ENCODE assay signal across 1 cellular context in the genomic region with DNA sequence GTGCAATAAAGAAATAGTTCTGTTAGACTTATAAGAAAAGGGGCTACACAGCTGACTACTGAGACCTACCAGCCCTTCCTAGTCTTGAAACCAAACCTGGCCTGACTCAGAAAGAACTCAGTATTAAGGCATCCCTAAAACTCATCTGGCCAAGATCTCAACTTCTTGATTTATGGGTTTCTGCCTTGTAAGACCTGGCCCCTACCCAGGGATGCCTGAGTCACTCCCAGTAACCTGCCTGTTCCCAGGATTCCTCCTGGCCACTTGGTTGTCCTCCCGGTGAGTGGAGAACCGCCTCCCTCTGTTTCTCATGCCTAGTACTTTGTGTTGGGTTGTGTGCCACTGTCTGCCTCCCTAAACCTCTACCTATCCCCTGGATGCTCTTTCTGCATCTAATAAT.
TF ChIP-seq lines count a peak whose summit lies in the region.

No MANE protein-coding gene starts in this region.

TF ChIP-seq in WTC11, 78 proteins besides CTCF, POLR2A, EP300 and RAD21 (continued from another document):
- TF ChIP-seq, protein P1, sequence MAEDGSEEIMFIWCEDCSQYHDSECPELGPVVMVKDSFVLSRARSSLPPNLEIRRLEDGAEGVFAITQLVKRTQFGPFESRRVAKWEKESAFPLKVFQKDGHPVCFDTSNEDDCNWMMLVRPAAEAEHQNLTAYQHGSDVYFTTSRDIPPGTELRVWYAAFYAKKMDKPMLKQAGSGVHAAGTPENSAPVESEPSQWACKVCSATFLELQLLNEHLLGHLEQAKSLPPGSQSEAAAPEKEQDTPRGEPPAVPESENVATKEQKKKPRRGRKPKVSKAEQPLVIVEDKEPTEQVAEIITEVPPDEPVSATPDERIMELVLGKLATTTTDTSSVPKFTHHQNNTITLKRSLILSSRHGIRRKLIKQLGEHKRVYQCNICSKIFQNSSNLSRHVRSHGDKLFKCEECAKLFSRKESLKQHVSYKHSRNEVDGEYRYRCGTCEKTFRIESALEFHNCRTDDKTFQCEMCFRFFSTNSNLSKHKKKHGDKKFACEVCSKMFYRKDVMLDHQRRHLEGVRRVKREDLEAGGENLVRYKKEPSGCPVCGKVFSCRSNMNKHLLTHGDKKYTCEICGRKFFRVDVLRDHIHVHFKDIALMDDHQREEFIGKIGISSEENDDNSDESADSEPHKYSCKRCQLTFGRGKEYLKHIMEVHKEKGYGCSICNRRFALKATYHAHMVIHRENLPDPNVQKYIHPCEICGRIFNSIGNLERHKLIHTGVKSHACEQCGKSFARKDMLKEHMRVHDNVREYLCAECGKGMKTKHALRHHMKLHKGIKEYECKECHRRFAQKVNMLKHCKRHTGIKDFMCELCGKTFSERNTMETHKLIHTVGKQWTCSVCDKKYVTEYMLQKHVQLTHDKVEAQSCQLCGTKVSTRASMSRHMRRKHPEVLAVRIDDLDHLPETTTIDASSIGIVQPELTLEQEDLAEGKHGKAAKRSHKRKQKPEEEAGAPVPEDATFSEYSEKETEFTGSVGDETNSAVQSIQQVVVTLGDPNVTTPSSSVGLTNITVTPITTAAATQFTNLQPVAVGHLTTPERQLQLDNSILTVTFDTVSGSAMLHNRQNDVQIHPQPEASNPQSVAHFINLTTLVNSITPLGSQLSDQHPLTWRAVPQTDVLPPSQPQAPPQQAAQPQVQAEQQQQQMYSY (CRISPR knock-in tag; IDR thresholded peaks at IDR 0.05) = no peak
- TF ChIP-seq TEAD1 (CRISPR knock-in tag; IDR thresholded peaks at IDR 0.05) (no peak), ELF4 (CRISPR knock-in tag; IDR thresholded peaks at IDR 0.05; ENCODE audit: low read depth) (no peak), NFE2L1 (CRISPR knock-in tag; IDR thresholded peaks at IDR 0.05) (no peak), TEAD4 (CRISPR knock-in tag; IDR thresholded peaks at IDR 0.05) (no peak), OVOL2 (CRISPR knock-in tag; IDR thresholded peaks at IDR 0.05; ENCODE audit: borderline replicate concordance) (no peak)
- TF ChIP-seq, protein P2, sequence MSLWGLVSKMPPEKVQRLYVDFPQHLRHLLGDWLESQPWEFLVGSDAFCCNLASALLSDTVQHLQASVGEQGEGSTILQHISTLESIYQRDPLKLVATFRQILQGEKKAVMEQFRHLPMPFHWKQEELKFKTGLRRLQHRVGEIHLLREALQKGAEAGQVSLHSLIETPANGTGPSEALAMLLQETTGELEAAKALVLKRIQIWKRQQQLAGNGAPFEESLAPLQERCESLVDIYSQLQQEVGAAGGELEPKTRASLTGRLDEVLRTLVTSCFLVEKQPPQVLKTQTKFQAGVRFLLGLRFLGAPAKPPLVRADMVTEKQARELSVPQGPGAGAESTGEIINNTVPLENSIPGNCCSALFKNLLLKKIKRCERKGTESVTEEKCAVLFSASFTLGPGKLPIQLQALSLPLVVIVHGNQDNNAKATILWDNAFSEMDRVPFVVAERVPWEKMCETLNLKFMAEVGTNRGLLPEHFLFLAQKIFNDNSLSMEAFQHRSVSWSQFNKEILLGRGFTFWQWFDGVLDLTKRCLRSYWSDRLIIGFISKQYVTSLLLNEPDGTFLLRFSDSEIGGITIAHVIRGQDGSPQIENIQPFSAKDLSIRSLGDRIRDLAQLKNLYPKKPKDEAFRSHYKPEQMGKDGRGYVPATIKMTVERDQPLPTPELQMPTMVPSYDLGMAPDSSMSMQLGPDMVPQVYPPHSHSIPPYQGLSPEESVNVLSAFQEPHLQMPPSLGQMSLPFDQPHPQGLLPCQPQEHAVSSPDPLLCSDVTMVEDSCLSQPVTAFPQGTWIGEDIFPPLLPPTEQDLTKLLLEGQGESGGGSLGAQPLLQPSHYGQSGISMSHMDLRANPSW (CRISPR knock-in tag; conservative IDR thresholded peaks at IDR 0.05; ENCODE audit: low read depth) = no peak
- TF ChIP-seq, protein P3, sequence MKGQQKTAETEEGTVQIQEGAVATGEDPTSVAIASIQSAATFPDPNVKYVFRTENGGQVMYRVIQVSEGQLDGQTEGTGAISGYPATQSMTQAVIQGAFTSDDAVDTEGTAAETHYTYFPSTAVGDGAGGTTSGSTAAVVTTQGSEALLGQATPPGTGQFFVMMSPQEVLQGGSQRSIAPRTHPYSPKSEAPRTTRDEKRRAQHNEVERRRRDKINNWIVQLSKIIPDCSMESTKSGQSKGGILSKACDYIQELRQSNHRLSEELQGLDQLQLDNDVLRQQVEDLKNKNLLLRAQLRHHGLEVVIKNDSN (CRISPR knock-in tag; IDR thresholded peaks at IDR 0.05) = no peak
- TF ChIP-seq, protein P4, sequence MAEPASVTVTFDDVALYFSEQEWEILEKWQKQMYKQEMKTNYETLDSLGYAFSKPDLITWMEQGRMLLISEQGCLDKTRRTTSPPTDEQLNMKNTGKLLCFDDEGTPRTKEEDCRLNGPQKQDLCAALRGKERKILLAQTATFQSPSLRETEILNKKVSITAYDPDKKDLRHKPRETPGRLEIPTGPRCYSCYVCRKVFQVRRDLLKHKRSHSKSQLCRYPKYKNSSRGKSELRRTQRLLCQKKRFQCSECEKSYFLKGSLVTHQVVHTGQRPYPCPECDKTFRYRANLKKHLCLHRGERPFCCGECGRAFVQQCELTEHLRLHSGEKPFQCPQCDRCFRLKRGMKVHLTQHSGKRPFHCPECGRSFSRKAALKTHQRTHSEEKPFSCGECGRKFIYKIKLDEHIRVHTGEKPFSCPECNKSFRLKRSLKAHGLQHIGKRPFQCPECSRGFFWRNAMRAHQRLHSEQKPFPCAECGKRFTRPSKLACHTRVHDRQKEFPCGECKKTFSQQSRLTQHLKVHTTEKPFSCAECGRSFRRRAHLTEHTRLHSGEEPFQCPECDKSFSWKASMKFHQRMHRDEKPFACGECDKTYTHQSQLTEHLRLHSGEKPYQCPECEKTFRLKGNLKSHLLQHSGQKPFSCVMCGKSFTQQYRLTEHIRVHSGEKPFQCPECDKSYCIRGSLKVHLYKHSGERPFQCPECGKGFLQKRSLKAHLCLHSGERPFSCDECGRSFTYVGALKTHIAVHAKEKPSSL (CRISPR knock-in tag; conservative IDR thresholded peaks at IDR 0.05) = no peak
- TF ChIP-seq, protein P5, sequence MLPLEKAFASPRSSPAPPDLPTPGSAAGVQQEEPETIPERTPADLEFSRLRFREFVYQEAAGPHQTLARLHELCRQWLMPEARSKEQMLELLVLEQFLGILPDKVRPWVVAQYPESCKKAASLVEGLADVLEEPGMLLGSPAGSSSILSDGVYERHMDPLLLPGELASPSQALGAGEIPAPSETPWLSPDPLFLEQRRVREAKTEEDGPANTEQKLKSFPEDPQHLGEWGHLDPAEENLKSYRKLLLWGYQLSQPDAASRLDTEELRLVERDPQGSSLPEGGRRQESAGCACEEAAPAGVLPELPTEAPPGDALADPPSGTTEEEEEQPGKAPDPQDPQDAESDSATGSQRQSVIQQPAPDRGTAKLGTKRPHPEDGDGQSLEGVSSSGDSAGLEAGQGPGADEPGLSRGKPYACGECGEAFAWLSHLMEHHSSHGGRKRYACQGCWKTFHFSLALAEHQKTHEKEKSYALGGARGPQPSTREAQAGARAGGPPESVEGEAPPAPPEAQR (CRISPR knock-in tag; IDR thresholded peaks at IDR 0.05) = no peak
